Comparison of ENCODE assay signal across 8 cellular contexts in the genomic region with DNA sequence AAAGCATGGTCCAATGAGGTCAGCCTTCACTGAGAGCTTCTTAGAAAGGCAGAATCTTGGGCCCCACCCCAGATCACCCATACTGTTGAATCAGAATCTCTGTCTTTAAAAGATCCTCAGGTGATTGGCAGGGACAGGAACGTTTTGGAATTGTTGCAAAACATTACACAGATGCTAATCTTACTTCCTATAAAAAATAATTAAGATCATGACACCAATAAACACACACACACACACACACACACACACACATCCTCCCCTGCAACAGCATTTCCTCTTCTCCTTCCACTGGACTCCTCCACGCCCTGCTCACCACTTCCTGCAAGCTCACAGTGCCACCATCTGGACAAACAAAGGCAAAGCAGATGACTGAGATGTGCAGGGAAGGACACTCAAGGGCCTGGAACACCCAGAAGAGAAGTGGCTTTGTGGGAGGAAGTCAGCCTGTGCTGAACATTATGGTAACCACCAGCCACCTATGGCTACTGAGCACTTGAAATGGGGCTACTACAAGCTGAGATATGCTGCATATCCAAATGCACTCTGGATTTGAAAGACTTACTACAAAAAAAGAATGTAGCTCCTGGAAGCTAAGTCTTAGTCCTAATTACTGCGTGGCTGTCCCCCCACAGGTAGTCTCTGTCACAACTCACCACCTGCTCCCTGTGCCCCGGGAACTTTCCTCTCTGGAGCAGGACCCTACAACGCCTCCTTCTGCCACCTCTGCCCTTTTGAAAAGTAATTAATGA.
A peak's percentile ranks its signal among the peaks of the same experiment; 100 is the strongest.
DNase-seq lines count a peak whose midpoint lies in the region; ATAC-seq and TF ChIP-seq lines count a peak whose summit lies in the region.

No MANE protein-coding gene starts in this region.

- no peaks in the 10 kb centered on the region for H3K36me3 ChIP-seq in BE2C

- ATAC-seq in GM19043 (IDR thresholded peaks at IDR 0.05; ENCODE audit: low read depth, unreplicated experiment), result peak; percentile 86
- ATAC-seq in HG03342 (IDR thresholded peaks at IDR 0.05; ENCODE audit: unreplicated experiment), result peak; percentile 82

- H3K9me3 ChIP-seq in BE2C, result no peaks in the 10 kb centered on the region

- DNase-seq in BE2C (peak; percentile 71), NCI-H226 (peak; percentile 78), kidney tubule cell (ENCODE audit: low spot score) (peak; percentile 93)
- peak; percentile 23 to 62 (median 49) for DNase-seq in activated CD4-positive, CD25-positive, alpha-beta regulatory T cell (lab: John Stamatoyannopoulos, UW)
- DNase-seq in central memory CD4-positive, alpha-beta T cell, result peak; percentile 88
- DNase-seq in stimulated activated CD4-positive, alpha-beta T cell treated with anti-CD3 and anti-CD28 coated beads, Interleukin-4, amount 100 ng/mL, for 4 hours, result peak; percentile 50 to 75

- H3K4me3 ChIP-seq in BE2C (ENCODE audit: low read depth, low read length), result no peak overlapping the region

- TF ChIP-seq CTCF in BE2C (IDR thresholded peaks at IDR 0.05; ENCODE audit: low read depth, low read length), result peak; percentile 95

- peaks cover 7% of the 10 kb centered on the region for H3K27me3 ChIP-seq in BE2C

- no peaks in the 10 kb centered on the region for H3K4me1 ChIP-seq in BE2C
